Comparison of ENCODE assay signal across 28 cellular contexts in genomic region chr1:228511014-228511413, GRCh38.
"Had no signal": no experiment of that assay in that cellular context is flagged by ENCODE, and none has a peak within 500 bp of the region (broad histone marks: within the 10 kb centered on the region; RNA-seq: fewer than 3 reads in every experiment).

No MANE protein-coding gene starts in this region.

- H3K4me1 Mint-ChIP-seq: activated B cell treated with CpG ODN at 0.5 μM for 24 hours, brain, endodermal cell had no signal

- H3K27ac ChIP-seq: adrenal gland, breast epithelium, cardiac muscle cell, colonic mucosa, WERI-Rb-1 had no signal

- H3K9me3 ChIP-seq: adrenal gland, breast epithelium, colonic mucosa had no signal

- H3K4me1 ChIP-seq: adrenal gland, breast epithelium, colonic mucosa had no signal

- H3K27ac Mint-ChIP-seq: activated B cell treated with CpG ODN at 0.5 μM for 24 hours; activated naive CD8-positive, alpha-beta T cell treated with anti-CD3 and anti-CD28 coated beads, Interleukin-2, amount 50 U/mL, for 24 hours; activated T-cell treated with anti-CD3 and anti-CD28 coated beads, Interleukin-2, amount 50 U/mL, for 24 hours; activated T-cell treated with anti-CD3 and anti-CD28 coated beads, Interleukin-2, amount 50 U/mL, for 72 hours; brain; endodermal cell had no signal

- ATAC-seq: activated CD4-positive, CD25-positive, alpha-beta regulatory T cell treated with anti-CD3 and anti-CD28 coated beads, Interleukin-2, amount 50 U/mL, for 24 hours; activated naive CD4-positive, alpha-beta T cell treated with anti-CD3 and anti-CD28 coated beads, Interleukin-2, amount 50 U/mL, for 72 hours; activated naive CD8-positive, alpha-beta T cell treated with anti-CD3 and anti-CD28 coated beads, Interleukin-2, amount 50 U/mL, for 24 hours; activated T-cell treated with anti-CD3 and anti-CD28 coated beads, Interleukin-2, amount 50 U/mL, for 72 hours had no signal

- DNase-seq: activated B cell treated with CpG ODN at 0.5 μM for 24 hours; activated CD4-positive, alpha-beta T cell treated with anti-CD3 and anti-CD28 coated beads for 48 hours; activated CD4-positive, alpha-beta T cell treated with anti-CD3 and anti-CD28 coated beads, Interleukin-2, amount 50 U/mL, for 1 hour; activated CD4-positive, alpha-beta T cell treated with anti-CD3 and anti-CD28 coated beads, Interleukin-2, amount 50 U/mL, for 48 hours; activated effector memory CD4-positive, alpha-beta T cell treated with Interleukin-2 at 50 U/mL for 16 hours; activated gamma-delta T cell treated with Interleukin-2 at 50 U/mL for 16 hours; activated naive CD4-positive, alpha-beta T cell treated with Interleukin-2 at 50 U/mL for 16 hours; activated naive CD8-positive, alpha-beta T cell treated with anti-CD3 and anti-CD28 coated beads, Interleukin-2, amount 50 U/mL, for 24 hours; activated T-cell treated with anti-CD3 and anti-CD28 coated beads for 4 hours; activated T-cell treated with anti-CD3 and anti-CD28 coated beads, Interleukin-2, amount 50 U/mL, for 72 hours; amygdala; aorta; central memory CD4-positive, alpha-beta T cell; cerebellar nuclear complex; colonic mucosa; effector memory CD4-positive, alpha-beta T cell; endodermal cell; hippocampal formation; T-helper 9 cell; WERI-Rb-1 had no signal

- H3K4me3 ChIP-seq: adrenal gland, breast epithelium, cardiac muscle cell, colonic mucosa had no signal

- FAIRE-seq: frontal cortex had no signal

- H3K27me3 Mint-ChIP-seq: activated T-cell treated with anti-CD3 and anti-CD28 coated beads, Interleukin-2, amount 50 U/mL, for 24 hours had no signal

- H3K4me3 Mint-ChIP-seq: activated B cell treated with CpG ODN at 0.5 μM for 24 hours; activated naive CD8-positive, alpha-beta T cell treated with anti-CD3 and anti-CD28 coated beads, Interleukin-2, amount 50 U/mL, for 24 hours; activated T-cell treated with anti-CD3 and anti-CD28 coated beads, Interleukin-2, amount 50 U/mL, for 24 hours; activated T-cell treated with anti-CD3 and anti-CD28 coated beads, Interleukin-2, amount 50 U/mL, for 72 hours; brain; endodermal cell had no signal

- H3K36me3 ChIP-seq: adrenal gland, breast epithelium, cardiac muscle cell, colonic mucosa, WERI-Rb-1 had no signal

- H3K36me3 Mint-ChIP-seq: activated naive CD4-positive, alpha-beta T cell treated with anti-CD3 and anti-CD28 coated beads, Interleukin-2, amount 50 U/mL, for 72 hours; brain had no signal

- H3K27me3 ChIP-seq: breast epithelium, colonic mucosa had no signal

- H3K9me3 Mint-ChIP-seq: activated B cell treated with CpG ODN at 0.5 μM for 24 hours; activated naive CD4-positive, alpha-beta T cell treated with anti-CD3 and anti-CD28 coated beads, Interleukin-2, amount 50 U/mL, for 72 hours; activated naive CD8-positive, alpha-beta T cell treated with anti-CD3 and anti-CD28 coated beads, Interleukin-2, amount 50 U/mL, for 24 hours; activated T-cell treated with anti-CD3 and anti-CD28 coated beads, Interleukin-2, amount 50 U/mL, for 24 hours; activated T-cell treated with anti-CD3 and anti-CD28 coated beads, Interleukin-2, amount 50 U/mL, for 72 hours had no signal
